10 cellular contexts compared by ENCODE assay signal in genomic region chr2:60556441-60556997, GRCh38. TPM values are rescaled to one million over a fixed set of nuclear protein-coding genes. Genes with fewer than 3 reads are reported as not detected.
DNase-seq lines count a peak whose midpoint lies in the region; ATAC-seq and TF ChIP-seq lines count a peak whose summit lies in the region.
"Had no signal": no experiment of that assay in that cellular context is flagged by ENCODE, and none has a peak within 500 bp of the region (broad histone marks: within the 10 kb centered on the region; RNA-seq: fewer than 3 reads in every experiment).

No MANE protein-coding gene starts in this region.

- ATAC-seq in T-helper 17 cell (no peak), thoracic aorta (ENCODE audit: insufficient number of reproducible peaks, low FRiP score, low read depth) (no peak), GM18511 (IDR thresholded peaks at IDR 0.05; ENCODE audit: unreplicated experiment) (no peak)

- H3K9me3 Mint-ChIP-seq in activated T-cell treated with anti-CD3 and anti-CD28 coated beads, Interleukin-2, amount 50 U/mL, for 24 hours: no peaks in the 10 kb centered on the region

- H3K36me3 ChIP-seq in iPS DF 6.9 (ENCODE audit: control insufficient read depth, insufficient read depth, low read length) (no peaks in the 10 kb centered on the region), thoracic aorta (no peaks in the 10 kb centered on the region), vagina (no peaks in the 10 kb centered on the region)

- CTCF ChIA-PET in GM10248 (lab: Yijun Ruan, JAX): interaction anchor here (0.8 to 1.8 kb wide), 7 partner anchors 12 to 1531 kb away, joined by 3 to 10 read pairs (median 4); no protein-coding TSS in a partner anchor

- no peak overlapping the region for H3K27ac Mint-ChIP-seq in activated T-cell treated with anti-CD3 and anti-CD28 coated beads, Interleukin-2, amount 50 U/mL, for 24 hours
- H3K27ac Mint-ChIP-seq in T-helper 17 cell: no peak overlapping the region

- H3K4me1 Mint-ChIP-seq in activated T-cell treated with anti-CD3 and anti-CD28 coated beads, Interleukin-2, amount 50 U/mL, for 24 hours (ENCODE audit: low read depth): peaks cover 35% of the 10 kb centered on the region
- H3K4me1 Mint-ChIP-seq in T-helper 17 cell: peaks cover 23% of the 10 kb centered on the region

- DNase-seq in activated T-cell treated with anti-CD3 and anti-CD28 coated beads, Interleukin-2, amount 50 U/mL, for 24 hours: no peak
- DNase-seq in activated T-cell treated with anti-CD3 and anti-CD28 coated beads for 4 hours (no peak), T-helper 17 cell (no peak), iPS DF 6.9 (ENCODE audit: low read depth, low spot score) (no peak), thoracic aorta (ENCODE audit: low spot score) (no peak), GM10248 (ENCODE audit: extremely low spot score) (no peak), vagina (ENCODE audit: extremely low spot score in 2 of 2) (no peak)

- peaks cover 3% of the 10 kb centered on the region for H3K9me3 ChIP-seq in T-helper 17 cell (ENCODE audit: control insufficient read depth, low read length, poor library complexity, severe bottlenecking)
- H3K9me3 ChIP-seq in iPS DF 6.9 (ENCODE audit: control insufficient read depth, insufficient read depth, low read length): no peaks in the 10 kb centered on the region
- no peaks in the 10 kb centered on the region for H3K9me3 ChIP-seq in thoracic aorta
- no peaks in the 10 kb centered on the region for H3K9me3 ChIP-seq in vagina

- peaks cover 79% of the 10 kb centered on the region for H3K27me3 Mint-ChIP-seq in activated T-cell treated with anti-CD3 and anti-CD28 coated beads, Interleukin-2, amount 50 U/mL, for 24 hours
- H3K27me3 Mint-ChIP-seq in T-helper 17 cell: peaks cover 52% of the 10 kb centered on the region

- H3K4me1 ChIP-seq in iPS DF 6.9 (ENCODE audit: control insufficient read depth, insufficient read depth, low read length) (0 out of 2 replicates have a peak, but pooled peaks cover 1% of the 10 kb centered on the region), thoracic aorta (ENCODE audit: control insufficient read depth in 1 of 2, low read depth in 2 of 2) (peaks cover 38 to 40% of the 10 kb centered on the region in 2 donors), vagina (peaks cover 43% of the 10 kb centered on the region)

- TF ChIP-seq CTCF in thoracic aorta (IDR thresholded peaks at IDR 0.05) (no peak), GM10248 (IDR thresholded peaks at IDR 0.05; ENCODE audit: control extremely low read depth, extremely low read depth, low read depth, missing control alignments) (no peak), vagina (IDR thresholded peaks at IDR 0.05) (no peak)

- intact Hi-C loops in vagina (cut with DNase I): no loop called here

- 100% methylated on average over 2 of the region's 15 CpGs for WGBS in iPS DF 6.9 (ENCODE audit: insufficient coverage, insufficient read length)

- peak overlapping the region; percentile 3 for H3K4me3 Mint-ChIP-seq in activated T-cell treated with anti-CD3 and anti-CD28 coated beads, Interleukin-2, amount 50 U/mL, for 24 hours
- peak overlapping the region; percentile 94 for H3K4me3 Mint-ChIP-seq in T-helper 17 cell

- TF ChIP-seq POLR2A in vagina (IDR thresholded peaks at IDR 0.05): no peak

- H3K27me3 ChIP-seq in iPS DF 6.9 (ENCODE audit: control insufficient read depth, insufficient read depth, low read length) (no peaks in the 10 kb centered on the region), thoracic aorta (replicated peaks; ENCODE audit: insufficient read depth) (peaks cover 3% of the 10 kb centered on the region), vagina (no peaks in the 10 kb centered on the region)

- POLR2A ChIA-PET in GM10248 (lab: Yijun Ruan, JAX): no interaction called here

- no peaks in the 10 kb centered on the region for H3K36me3 Mint-ChIP-seq in activated T-cell treated with anti-CD3 and anti-CD28 coated beads, Interleukin-2, amount 50 U/mL, for 24 hours (ENCODE audit: low read depth)
- H3K36me3 Mint-ChIP-seq in T-helper 17 cell (ENCODE audit: low read depth): no peaks in the 10 kb centered on the region

- H3K27ac ChIP-seq in iPS DF 6.9 (ENCODE audit: low read length) (no peak overlapping the region), thoracic aorta (no peak overlapping the region), vagina (no peak overlapping the region)
- H3K27ac ChIP-seq: C4-2B, epithelial cell of prostate had no signal

- H3K4me3 ChIP-seq in iPS DF 6.9 (ENCODE audit: low read length) (peak overlapping the region; percentile 15; the same call in 1 of the 2 replicates), thoracic aorta (peak overlapping the region; percentile 30), vagina (peak overlapping the region in 1 of 2 donors; percentile 55)

RNA-seq across cellular contexts. Expression of gene BCL11A, which starts 3.1 kb away (rescaled TPM):
- total RNA-seq in T-helper 17 cell (1 to 10 TPM; 2.5 to 9.2 TPM), thoracic aorta (under 1 TPM; 0.41 to 0.99 TPM), vagina (48.4 TPM)
